ENCODE assay signal across 2 cellular contexts in the genomic region with DNA sequence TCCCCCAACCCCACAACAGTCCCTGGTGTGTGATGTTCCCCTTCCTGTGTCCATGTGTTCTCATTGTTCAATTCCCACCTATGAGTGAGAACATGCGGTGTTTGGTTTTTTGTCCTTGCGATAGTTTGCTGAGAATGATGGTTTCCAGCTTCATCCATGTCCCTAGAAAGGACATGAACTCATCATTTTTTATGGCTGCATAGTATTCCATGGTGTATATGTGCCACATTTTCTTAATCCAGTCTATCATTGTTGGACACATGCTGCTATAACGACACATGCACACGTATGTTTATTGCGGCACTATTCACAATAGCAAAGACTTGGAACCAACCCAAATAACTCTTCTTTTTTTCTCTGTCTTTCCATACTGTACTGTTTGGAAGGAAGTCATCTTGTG.
DNase-seq lines count a peak whose midpoint lies in the region; ATAC-seq and TF ChIP-seq lines count a peak whose summit lies in the region.
"Not testable (repeated sequence)": the region's sequence is repeated elsewhere in the genome, so short reads cannot be mapped to it uniquely, and the experiment has no call there.

No MANE protein-coding gene starts in this region.

- not testable (repeated sequence) for ATAC-seq in activated CD8-positive, alpha-beta memory T cell treated with anti-CD3 and anti-CD28 coated beads, Interleukin-2, amount 10 ng/mL, durations not matched to agents 7 days and 5 days

- not testable (repeated sequence) for H3K4me3 ChIP-seq in HEK293 (ENCODE audit: low read depth, low read length)

- H3K4me1 ChIP-seq in HEK293 (ENCODE audit: control insufficient read depth, insufficient read depth, low read length): not testable (repeated sequence)

- not testable (repeated sequence) for H3K9me3 Mint-ChIP-seq in activated CD8-positive, alpha-beta memory T cell treated with anti-CD3 and anti-CD28 coated beads, Interleukin-2, amount 10 ng/mL, durations not matched to agents 7 days and 5 days (ENCODE audit: low read depth)

- not testable (repeated sequence) for DNase-seq in activated CD8-positive, alpha-beta memory T cell treated with anti-CD3 and anti-CD28 coated beads, Interleukin-2, amount 10 ng/mL, durations not matched to agents 7 days and 5 days

- CTCF ChIA-PET in HEK293 (lab: Yijun Ruan, JAX); activated CD8-positive, alpha-beta memory T cell treated with anti-CD3 and anti-CD28 coated beads, Interleukin-2, amount 10 ng/mL, durations not matched to agents 7 days and 5 days (lab: Charles Lee): not testable (repeated sequence)

- H3K9me3 ChIP-seq in HEK293 (ENCODE audit: control insufficient read depth, insufficient read depth, low read depth, low read length): not testable (repeated sequence)

- not testable (repeated sequence) for H3K4me3 Mint-ChIP-seq in activated CD8-positive, alpha-beta memory T cell treated with anti-CD3 and anti-CD28 coated beads, Interleukin-2, amount 10 ng/mL, durations not matched to agents 7 days and 5 days

- H3K36me3 Mint-ChIP-seq in activated CD8-positive, alpha-beta memory T cell treated with anti-CD3 and anti-CD28 coated beads, Interleukin-2, amount 10 ng/mL, durations not matched to agents 7 days and 5 days: not testable (repeated sequence)

- H3K4me1 Mint-ChIP-seq in activated CD8-positive, alpha-beta memory T cell treated with anti-CD3 and anti-CD28 coated beads, Interleukin-2, amount 10 ng/mL, durations not matched to agents 7 days and 5 days: not testable (repeated sequence)

- TF ChIP-seq CTCF in HEK293 (tag by site-specific recombination; IDR thresholded peaks at IDR 0.05): not testable (repeated sequence)

- peak overlapping the region; percentile 39 for H3K27ac Mint-ChIP-seq in activated CD8-positive, alpha-beta memory T cell treated with anti-CD3 and anti-CD28 coated beads, Interleukin-2, amount 10 ng/mL, durations not matched to agents 7 days and 5 days

- POLR2A ChIA-PET in HEK293 (lab: Yijun Ruan, JAX): not testable (repeated sequence)

- H3K36me3 ChIP-seq in HEK293 (ENCODE audit: control insufficient read depth in 2 of 2, insufficient read depth in 1 of 2, low read length in 2 of 2): not testable (repeated sequence)

- H3K27me3 Mint-ChIP-seq in activated CD8-positive, alpha-beta memory T cell treated with anti-CD3 and anti-CD28 coated beads, Interleukin-2, amount 10 ng/mL, durations not matched to agents 7 days and 5 days: not testable (repeated sequence)

- not testable (repeated sequence) for H3K27ac ChIP-seq in HEK293 (ENCODE audit: extremely low read depth, low read depth, low read length)

TF ChIP-seq in HEK293, 187 proteins besides CTCF, POLR2A, EP300 and RAD21:
- TF ChIP-seq, protein P1, sequence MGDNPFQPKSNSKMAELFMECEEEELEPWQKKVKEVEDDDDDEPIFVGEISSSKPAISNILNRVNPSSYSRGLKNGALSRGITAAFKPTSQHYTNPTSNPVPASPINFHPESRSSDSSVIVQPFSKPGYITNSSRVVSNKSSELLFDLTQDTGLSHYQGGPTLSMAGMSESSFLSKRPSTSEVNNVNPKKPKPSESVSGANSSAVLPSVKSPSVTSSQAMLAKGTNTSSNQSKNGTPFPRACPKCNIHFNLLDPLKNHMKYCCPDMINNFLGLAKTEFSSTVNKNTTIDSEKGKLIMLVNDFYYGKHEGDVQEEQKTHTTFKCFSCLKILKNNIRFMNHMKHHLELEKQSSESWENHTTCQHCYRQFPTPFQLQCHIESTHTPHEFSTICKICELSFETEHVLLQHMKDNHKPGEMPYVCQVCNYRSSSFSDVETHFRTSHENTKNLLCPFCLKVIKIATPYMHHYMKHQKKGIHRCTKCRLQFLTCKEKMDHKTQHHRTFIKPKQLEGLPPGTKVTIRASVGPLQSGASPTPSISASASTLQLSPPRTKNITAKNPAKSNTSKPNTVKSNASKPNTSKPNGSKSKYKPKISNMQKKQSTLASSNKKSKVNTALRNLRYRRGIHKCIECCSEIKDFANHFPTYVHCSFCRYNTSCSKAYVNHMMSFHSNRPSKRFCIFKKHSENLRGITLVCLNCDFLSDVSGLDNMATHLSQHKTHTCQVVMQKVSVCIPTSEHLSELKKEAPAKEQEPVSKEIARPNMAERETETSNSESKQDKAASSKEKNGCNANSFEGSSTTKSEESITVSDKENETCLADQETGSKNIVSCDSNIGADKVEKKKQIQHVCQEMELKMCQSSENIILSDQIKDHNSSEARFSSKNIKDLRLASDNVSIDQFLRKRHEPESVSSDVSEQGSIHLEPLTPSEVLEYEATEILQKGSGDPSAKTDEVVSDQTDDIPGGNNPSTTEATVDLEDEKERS (tag by site-specific recombination; IDR thresholded peaks at IDR 0.05): peak; percentile 46; the same call in 1 of the 2 replicates
- peak; percentile 96 for TF ChIP-seq ZNF146 (tag by site-specific recombination; IDR thresholded peaks at IDR 0.05)
